In the genomic region with DNA sequence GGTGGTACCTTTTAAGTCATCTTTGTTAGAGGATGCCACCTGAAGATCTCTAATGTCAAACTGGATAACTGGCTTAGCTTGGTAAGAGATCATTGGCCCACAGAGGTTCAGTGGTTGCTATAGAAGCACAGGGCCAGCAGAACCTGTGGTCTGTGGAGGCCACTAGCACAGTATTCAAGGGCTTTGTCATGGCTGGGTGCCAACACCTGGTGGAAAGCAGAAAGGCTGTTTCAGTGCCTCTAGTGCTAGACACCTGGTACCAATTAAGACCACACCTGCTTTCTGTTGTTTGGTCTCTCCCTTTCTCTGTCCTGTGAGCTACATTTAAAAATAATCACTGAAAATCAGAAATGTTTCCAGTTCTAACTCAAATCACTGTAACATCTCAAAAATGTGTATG, we compare ENCODE assay signal across 9 cellular contexts. TPM values are rescaled to one million over a fixed set of nuclear protein-coding genes. Genes with fewer than 3 reads are reported as not detected.
A peak's percentile ranks its signal among the peaks of the same experiment; 100 is the strongest.
DNase-seq lines count a peak whose midpoint lies in the region; ATAC-seq and TF ChIP-seq lines count a peak whose summit lies in the region.
"Had no signal": no experiment of that assay in that cellular context is flagged by ENCODE, and none has a peak within 500 bp of the region (broad histone marks: within the 10 kb centered on the region; RNA-seq: fewer than 3 reads in every experiment).

No MANE protein-coding gene starts in this region.

- no peak for TF ChIP-seq EP300 in esophagus muscularis mucosa (IDR thresholded peaks at IDR 0.05)

- no peaks in the 10 kb centered on the region for H3K27me3 ChIP-seq in esophagus muscularis mucosa
- H3K27me3 ChIP-seq in HAP-1 (ENCODE audit: low read depth) = no peaks in the 10 kb centered on the region

- TF ChIP-seq CTCF in esophagus muscularis mucosa (IDR thresholded peaks at IDR 0.05) = no peak

- peak; percentile 80 for ATAC-seq in HG02852 (IDR thresholded peaks at IDR 0.05; ENCODE audit: unreplicated experiment)
- ATAC-seq in Right ventricle myocardium inferior = no peak

- H3K4me1 ChIP-seq in esophagus muscularis mucosa (peaks cover 11 to 44% (median 22%) of the 10 kb centered on the region in 4 donors), HAP-1 (no peaks in the 10 kb centered on the region)

- H3K4me3 ChIP-seq in esophagus muscularis mucosa = no peak overlapping the region
- H3K4me3 ChIP-seq in HAP-1 = no peak overlapping the region

- no peak overlapping the region for H3K27ac ChIP-seq in esophagus muscularis mucosa (replicated peaks in 1 of 4)
- H3K27ac ChIP-seq: 22Rv1 had no signal

- TF ChIP-seq POLR2A in esophagus muscularis mucosa (IDR thresholded peaks at IDR 0.05; ENCODE audit: low read depth) = no peak

- DNase-seq in DMS 273 (lab: John Stamatoyannopoulos, UW; ENCODE audit: unreplicated experiment) (peak; percentile 29), DMS 273 treated with DMSO at 0.1 percent for 48 hours (lab: John Stamatoyannopoulos, UW) (no peak), NCI-H187 treated with DMSO at 0.1 percent for 48 hours (lab: John Stamatoyannopoulos, UW) (peak; percentile 91), esophagus muscularis mucosa (ENCODE audit: extremely low spot score) (peak; percentile 72), HAP-1 (ENCODE audit: low spot score in 2 of 2) (no peak), Right ventricle myocardium inferior (ENCODE audit: missing footprints) (no peak), pons (ENCODE audit: low spot score) (no peak)

- H3K36me3 ChIP-seq in esophagus muscularis mucosa (no peaks in the 10 kb centered on the region), HAP-1 (replicated peaks) (no peaks in the 10 kb centered on the region)

- intact Hi-C loops in esophagus muscularis mucosa (cut with DNase I) (no loop called here), Right ventricle myocardium inferior (cut with DNase I) (no loop called here)

- in situ Hi-C loops in HAP-1 (cut with MboI; ENCODE audit: low sequenced_read_pairs) = no loop called here

- no peaks in the 10 kb centered on the region for H3K9me3 ChIP-seq in esophagus muscularis mucosa
- H3K9me3 ChIP-seq in HAP-1 = no peaks in the 10 kb centered on the region

RNA-seq across cellular contexts. Expression of a gene that starts 10.0 kb away (rescaled TPM):
- total RNA-seq in esophagus muscularis mucosa (10 to 100 TPM; 41.6 to 62.7 (median 52.6) TPM), Right ventricle myocardium inferior (63.2 TPM)

Comparison
In these comparisons a context has a peak if more than half of its experiments do, and no peak if none do; other contexts are left out.
1. DNase-seq: peak in DMS 273 (single experiment), NCI-H187 treated with DMSO at 0.1 percent for 48 hours (single experiment) and esophagus muscularis mucosa (single experiment); none in DMS 273 treated with DMSO at 0.1 percent for 48 hours (single experiment), HAP-1 (0 of 2), Right ventricle myocardium inferior (single experiment) and pons (single experiment).